In genomic region chr10:118045842-118046490, GRCh38 we compare ENCODE assay signal across 8 cellular contexts. TPM values are rescaled to one million over a fixed set of nuclear protein-coding genes. Genes with fewer than 3 reads are reported as not detected.
DNase-seq lines count a peak whose midpoint lies in the region; ATAC-seq and TF ChIP-seq lines count a peak whose summit lies in the region.

No MANE protein-coding gene starts in this region.

- H3K27me3 ChIP-seq in adrenal gland: no peaks in the 10 kb centered on the region

- no peak for TF ChIP-seq CTCF in C4-2B (conservative IDR thresholded peaks at IDR 0.05)
- TF ChIP-seq CTCF in adrenal gland (IDR thresholded peaks at IDR 0.05): no peak

- H3K9me3 ChIP-seq in adrenal gland (replicated peaks in 1 of 3): no peaks in the 10 kb centered on the region

- peak overlapping the region; percentile 82 for H3K27ac ChIP-seq in C4-2B
- peak overlapping the region; percentile 77 to 96 (median 92) for H3K27ac ChIP-seq in adrenal gland

- peak overlapping the region; percentile 51 to 81 (median 70) for H3K4me3 ChIP-seq in adrenal gland

- WGBS in adrenal gland, 4 donors: 0 to 1% (median 0%) methylated on average over 1 to 24 of the region's 24 CpGs

- TF ChIP-seq POLR2A in adrenal gland (IDR thresholded peaks at IDR 0.05): no peak

- H3K36me3 ChIP-seq in adrenal gland (replicated peaks in 1 of 2): no peaks in the 10 kb centered on the region

- peak; percentile 22 for ATAC-seq in GM19372 (IDR thresholded peaks at IDR 0.05; ENCODE audit: low read depth, unreplicated experiment)
- peak; percentile 20 for ATAC-seq in HG03460 (IDR thresholded peaks at IDR 0.05; ENCODE audit: unreplicated experiment)
- peak; percentile 35 to 62 for ATAC-seq in left cardiac atrium

- H3K4me1 ChIP-seq in adrenal gland (replicated peaks in 1 of 2): peaks cover 6 to 55% of the 10 kb centered on the region in 2 donors

- intact Hi-C loops in adrenal gland (cut with DNase I): no loop called here
- intact Hi-C loops in left cardiac atrium (cut with DNase I): no loop called here

- peak; percentile 43 for DNase-seq in RPMI8226
- peak; percentile 43 to 65 (median 56) for DNase-seq in adrenal gland
- peak; percentile 54 for DNase-seq in left cardiac atrium
- DNase-seq in pons (ENCODE audit: low spot score): peak; percentile 66
- no peak for DNase-seq in GDM1 (lab: John Stamatoyannopoulos, UW)

RNA-seq across cellular contexts. Expression of gene RAB11FIP2, which starts 0.8 kb away (rescaled TPM):
- total RNA-seq in adrenal gland (10 to 100 TPM; 12.4 to 30.8 (median 17.7) TPM), left cardiac atrium (10 to 100 TPM; 14.7 to 15.1 TPM)
- polyA plus RNA-seq in adrenal gland: 10 to 100 TPM in 1 of 3 donors, 1 to 10 TPM in 2; 1.8 to 19.2 (median 2.9) TPM
